21 cellular contexts compared by ENCODE assay signal in the genomic region with DNA sequence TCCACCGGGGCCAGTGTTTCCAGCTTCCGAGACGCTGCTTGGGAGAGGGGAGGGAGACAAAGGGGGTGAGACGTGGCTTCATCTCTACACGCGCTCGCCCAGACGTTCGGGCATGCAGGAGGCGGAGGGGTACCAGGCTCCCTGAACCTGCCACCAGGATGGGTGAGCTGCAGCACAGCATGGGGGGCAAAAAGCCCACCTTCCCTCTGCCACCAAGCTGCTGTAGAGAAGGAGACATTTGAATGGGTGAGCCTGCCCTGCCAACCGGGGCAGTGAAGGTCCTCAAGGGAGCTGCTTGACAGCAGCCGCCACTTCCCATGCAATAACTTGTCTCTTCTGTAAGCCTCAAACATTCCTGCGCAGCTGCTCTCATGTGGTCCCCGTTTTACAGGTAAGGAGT.
"Had no signal": no experiment of that assay in that cellular context is flagged by ENCODE, and none has a peak within 500 bp of the region (broad histone marks: within the 10 kb centered on the region; RNA-seq: fewer than 3 reads in every experiment).

No MANE protein-coding gene starts in this region.

- H3K36me3 ChIP-seq: breast epithelium, heart right ventricle, ovary, prostate gland, thoracic aorta, upper lobe of left lung, vagina had no signal

- DNase-seq: activated CD4-positive, alpha-beta T cell treated with anti-CD3 and anti-CD28 coated beads for 36 hours; activated CD4-positive, CD25-positive, alpha-beta regulatory T cell; activated CD8-positive, alpha-beta memory T cell treated with anti-CD3 and anti-CD28 coated beads, Interleukin-2, amount 10 ng/mL, durations not matched to agents 7 days and 5 days; activated CD8-positive, alpha-beta T cell treated with anti-CD3 and anti-CD28 coated beads, Interleukin-2, amount 10 ng/mL, durations not matched to agents 7 days and 5 days; activated naive CD8-positive, alpha-beta T cell treated with anti-CD3 and anti-CD28 coated beads, Interleukin-2, amount 50 U/mL, for 24 hours; activated T-cell treated with anti-CD3 and anti-CD28 coated beads, Interleukin-2, amount 50 U/mL, for 48 hours; central memory CD4-positive, alpha-beta T cell; foreskin keratinocyte; heart right ventricle; kidney glomerular epithelial cell; ovary; retina; stimulated activated CD4-positive, alpha-beta T cell treated with anti-CD3 and anti-CD28 coated beads, Interleukin-2, amount 100 ng/mL, for 48 hours; stimulated activated naive CD4-positive, alpha-beta T cell treated with Interleukin-2 at 50 U/mL for 16 hours; T-helper 1 cell; upper lobe of left lung had no signal

- H3K4me3 ChIP-seq: breast epithelium, heart right ventricle, lung, ovary, prostate gland, thoracic aorta, upper lobe of left lung, vagina had no signal

- ATAC-seq: activated CD4-positive, alpha-beta T cell treated with anti-CD3 and anti-CD28 coated beads for 36 hours; activated CD8-positive, alpha-beta memory T cell treated with anti-CD3 and anti-CD28 coated beads, Interleukin-2, amount 10 ng/mL, durations not matched to agents 7 days and 5 days; activated CD8-positive, alpha-beta T cell treated with anti-CD3 and anti-CD28 coated beads, Interleukin-2, amount 10 ng/mL, durations not matched to agents 7 days and 5 days; activated naive CD8-positive, alpha-beta T cell treated with anti-CD3 and anti-CD28 coated beads, Interleukin-2, amount 50 U/mL, for 24 hours; foreskin keratinocyte; heart right ventricle had no signal

- H3K4me1 ChIP-seq: foreskin keratinocyte had no signal

- H3K27ac ChIP-seq: foreskin keratinocyte, heart right ventricle, ovary, prostate gland, thoracic aorta, vagina had no signal

- H3K9me3 ChIP-seq: breast epithelium, heart right ventricle, ovary, prostate gland, thoracic aorta, upper lobe of left lung, vagina had no signal

- H3K27me3 ChIP-seq: breast epithelium, foreskin keratinocyte, ovary, upper lobe of left lung, vagina had no signal
